10 cellular contexts compared by ENCODE assay signal in the genomic region with DNA sequence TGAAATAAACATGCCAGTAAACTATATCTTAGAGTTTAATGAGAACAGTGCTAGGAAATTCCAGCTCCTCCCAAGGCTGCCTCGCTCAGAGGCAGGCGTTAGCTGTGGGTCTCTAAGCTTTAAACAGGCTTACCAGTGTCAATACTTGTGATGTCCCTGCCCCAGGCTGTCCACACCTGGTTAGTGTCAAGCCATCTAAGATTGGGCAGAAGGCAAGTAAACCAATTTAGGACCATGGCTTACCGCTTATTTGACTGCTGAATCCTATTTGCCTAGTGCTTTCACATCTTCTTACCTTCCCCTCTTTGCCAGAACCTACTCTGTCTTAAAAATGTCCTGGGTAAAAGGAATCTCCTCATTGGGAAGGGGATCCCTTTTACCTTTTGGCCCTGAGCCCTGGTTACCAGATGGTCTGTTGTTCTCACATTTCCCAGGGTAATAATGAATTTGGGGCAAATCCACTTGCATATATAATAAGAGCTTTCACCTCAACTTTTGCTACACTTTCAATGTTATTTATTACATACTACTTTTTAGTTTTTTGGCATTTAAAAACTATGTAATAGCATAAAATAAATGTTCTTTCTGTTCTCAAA. TPM values are rescaled to one million over a fixed set of nuclear protein-coding genes. Genes with fewer than 3 reads are reported as not detected.
A peak's percentile ranks its signal among the peaks of the same experiment; 100 is the strongest.
DNase-seq lines count a peak whose midpoint lies in the region; ATAC-seq and TF ChIP-seq lines count a peak whose summit lies in the region.
"Had no signal": no experiment of that assay in that cellular context is flagged by ENCODE, and none has a peak within 500 bp of the region (broad histone marks: within the 10 kb centered on the region; RNA-seq: fewer than 3 reads in every experiment).

No MANE protein-coding gene starts in this region.

- no peaks in the 10 kb centered on the region for H3K9me3 Mint-ChIP-seq in activated CD4-positive, alpha-beta T cell treated with anti-CD3 and anti-CD28 coated beads for 36 hours (ENCODE audit: low read depth)

- H3K4me3 Mint-ChIP-seq in activated CD4-positive, alpha-beta T cell treated with anti-CD3 and anti-CD28 coated beads for 36 hours, result no peak overlapping the region

- TF ChIP-seq POLR2A in upper lobe of left lung (IDR thresholded peaks at IDR 0.05), result no peak

- no peak overlapping the region for H3K27ac Mint-ChIP-seq in activated CD4-positive, alpha-beta T cell treated with anti-CD3 and anti-CD28 coated beads for 36 hours

- TF ChIP-seq EP300 in upper lobe of left lung (IDR thresholded peaks at IDR 0.05), result no peak

- POLR2A ChIA-PET in activated CD4-positive, alpha-beta T cell treated with anti-CD3 and anti-CD28 coated beads for 36 hours (lab: Charles Lee), result interaction anchor here (1.1 kb wide), 1 partner anchor 10 kb away, joined by 3 read pairs; no protein-coding TSS in a partner anchor

- H3K4me3 ChIP-seq in GM12865 (ENCODE audit: low read depth, low read length), result no peak overlapping the region
- H3K4me3 ChIP-seq in upper lobe of left lung, result no peak overlapping the region
- H3K4me3 ChIP-seq: GM23248, lung had no signal

- CTCF ChIA-PET in activated CD4-positive, alpha-beta T cell treated with anti-CD3 and anti-CD28 coated beads for 36 hours (lab: Charles Lee), result interaction anchor here (0.6 to 1.1 kb wide), 5 partner anchors 12 to 244 kb away, joined by 3 read pairs; no protein-coding TSS in a partner anchor

- peaks cover 3% of the 10 kb centered on the region for H3K36me3 Mint-ChIP-seq in activated CD4-positive, alpha-beta T cell treated with anti-CD3 and anti-CD28 coated beads for 36 hours (ENCODE audit: low read depth)

- H3K27me3 ChIP-seq in upper lobe of left lung, result no peaks in the 10 kb centered on the region

- intact Hi-C loops in left ventricle myocardium superior (cut with micrococcal nuclease), result no loop called here
- intact Hi-C loops in activated CD4-positive, alpha-beta T cell treated with anti-CD3 and anti-CD28 coated beads for 36 hours (cut with DNase I, micrococcal nuclease), result loop anchor here in 1 of 2 experiments (1.0 kb wide), 1 partner anchor 12 kb away; no protein-coding TSS in a partner anchor

- ATAC-seq in GM19455 (IDR thresholded peaks at IDR 0.05; ENCODE audit: unreplicated experiment), result peak; percentile 48
- peak; percentile 48 for ATAC-seq in HG03354 (IDR thresholded peaks at IDR 0.05; ENCODE audit: poor library complexity, severe bottlenecking, unreplicated experiment)
- ATAC-seq in left ventricle myocardium superior, result peak; percentile 52
- no peak for ATAC-seq in activated CD4-positive, alpha-beta T cell treated with anti-CD3 and anti-CD28 coated beads for 36 hours
- no peak for ATAC-seq in upper lobe of left lung (ENCODE audit: low FRiP score in 2 of 2)

- DNase-seq in GM12865 (ENCODE audit: low read depth), result peak; percentile 32
- no peak for DNase-seq in left ventricle myocardium superior
- no peak for DNase-seq in GM20000 (ENCODE audit: low spot score)
- DNase-seq in activated CD4-positive, alpha-beta T cell treated with anti-CD3 and anti-CD28 coated beads for 36 hours, result no peak
- no peak for DNase-seq in T-helper 2 cell
- no peak for DNase-seq in upper lobe of left lung
- DNase-seq: GM23248 had no signal

- WGBS in upper lobe of left lung, 2 donors, result 90 to 93% methylated on average over 3 of the region's 3 CpGs

- H3K27ac ChIP-seq in upper lobe of left lung, result no peak overlapping the region
- H3K27ac ChIP-seq: GM23248 had no signal

- H3K9me3 ChIP-seq in upper lobe of left lung, result no peaks in the 10 kb centered on the region

- TF ChIP-seq CTCF in GM12865 (IDR thresholded peaks at IDR 0.05; ENCODE audit: insufficient read depth, low read depth, low read length, missing control alignments) (no peak), GM20000 (IDR thresholded peaks at IDR 0.05; ENCODE audit: extremely low read depth, missing control alignments) (no peak), upper lobe of left lung (IDR thresholded peaks at IDR 0.05) (no peak)

- no peaks in the 10 kb centered on the region for H3K36me3 ChIP-seq in upper lobe of left lung

- H3K4me1 Mint-ChIP-seq in activated CD4-positive, alpha-beta T cell treated with anti-CD3 and anti-CD28 coated beads for 36 hours, result peaks cover 47% of the 10 kb centered on the region

- peaks cover 7 to 13% (median 10%) of the 10 kb centered on the region in 4 donors for H3K4me1 ChIP-seq in upper lobe of left lung

- no peaks in the 10 kb centered on the region for H3K27me3 Mint-ChIP-seq in activated CD4-positive, alpha-beta T cell treated with anti-CD3 and anti-CD28 coated beads for 36 hours

RNA-seq across cellular contexts. Expression of gene CERS6, which starts 14.9 kb away (rescaled TPM):
- total RNA-seq in left ventricle myocardium superior (71.7 TPM), upper lobe of left lung (10 to 100 TPM in 5 of 6 donors, 1 to 10 TPM in 1; 7.3 to 24.7 (median 16.6) TPM)
- total RNA-seq in activated CD4-positive, alpha-beta T cell treated with anti-CD3 and anti-CD28 coated beads for 36 hours, result 10 to 100 TPM; 12.9 to 13.1 TPM

Comparison
In these comparisons a context has a peak if more than half of its experiments do, and no peak if none do; other contexts are left out.
1. ATAC-seq: peak in GM19455 (single experiment), HG03354 (single experiment) and left ventricle myocardium superior (single experiment); none in activated CD4-positive, alpha-beta T cell treated with anti-CD3 and anti-CD28 coated beads for 36 hours (single experiment) and upper lobe of left lung (0 of 2).